8 cellular contexts compared by ENCODE assay signal in the genomic region with DNA sequence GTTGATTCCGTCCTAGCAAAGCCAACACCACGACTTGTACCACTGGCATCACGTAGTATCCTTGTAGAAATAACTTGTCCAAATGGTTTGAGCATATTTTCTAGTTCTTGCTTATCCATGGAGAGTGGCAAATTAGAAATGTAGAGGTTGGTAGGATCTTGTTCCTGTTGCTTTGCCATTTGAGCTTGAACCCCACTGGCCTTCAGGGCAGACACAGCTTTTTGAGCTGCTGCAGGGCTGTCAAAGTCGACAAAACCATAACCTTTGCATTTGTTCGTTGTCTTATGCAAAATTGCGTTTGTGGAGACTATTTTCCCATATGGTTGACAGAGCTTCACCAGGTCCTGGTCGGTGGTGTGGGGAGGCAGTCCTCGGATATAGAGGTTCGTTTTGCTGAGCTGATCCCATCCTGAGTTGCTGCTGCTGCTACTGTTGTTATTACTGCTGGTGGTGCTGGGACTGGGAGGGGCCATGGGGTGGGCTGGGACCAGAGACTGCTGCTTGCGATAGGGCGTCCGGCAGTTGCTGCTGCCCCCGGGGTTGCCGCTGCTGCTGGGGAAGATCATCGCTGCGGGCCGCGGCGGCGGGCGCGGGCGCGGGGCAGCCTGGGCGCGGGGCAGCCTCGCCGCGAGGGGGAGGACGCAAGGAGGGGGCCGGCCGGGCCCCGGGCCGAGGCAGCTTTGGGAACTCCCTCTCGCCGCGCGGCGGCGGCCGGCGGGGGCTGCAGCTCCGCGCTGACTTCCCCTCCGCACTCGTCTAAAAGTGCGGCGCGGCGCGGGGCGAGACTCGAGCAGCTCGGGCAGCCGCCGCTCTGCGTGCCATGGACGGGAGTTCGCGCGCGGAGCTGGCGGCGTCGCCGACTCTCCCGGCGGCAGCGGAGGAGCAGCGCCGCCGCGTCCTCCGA. TPM values are rescaled to one million over a fixed set of nuclear protein-coding genes. Genes with fewer than 3 reads are reported as not detected.
A peak's percentile ranks its signal among the peaks of the same experiment; 100 is the strongest.
DNase-seq lines count a peak whose midpoint lies in the region; ATAC-seq and TF ChIP-seq lines count a peak whose summit lies in the region.
"Not testable (repeated sequence)": the region's sequence is repeated elsewhere in the genome, so short reads cannot be mapped to it uniquely, and the experiment has no call there.

No MANE protein-coding gene starts in this region.

- not testable (repeated sequence) for H3K4me1 Mint-ChIP-seq in activated naive CD8-positive, alpha-beta T cell treated with anti-CD3 and anti-CD28 coated beads for 36 hours
- H3K4me1 Mint-ChIP-seq in natural killer cell treated with Interleukin-12 subunit alpha and Interleukin-12 subunit beta and Interleukin-15 and Interleukin-18, amount 100 ng/mL, for 72 hours (ENCODE audit: low read depth in 2 of 2) = peaks cover 6 to 18% of the 10 kb centered on the region in 2 donors

- peak; percentile 85 for ATAC-seq in gastroesophageal sphincter
- ATAC-seq in natural killer cell treated with Interleukin-12 subunit alpha and Interleukin-12 subunit beta and Interleukin-15 and Interleukin-18, amount 100 ng/mL, for 72 hours = peak; percentile 88 to 91

- not testable (repeated sequence) for H3K36me3 Mint-ChIP-seq in activated naive CD8-positive, alpha-beta T cell treated with anti-CD3 and anti-CD28 coated beads for 36 hours
- H3K36me3 Mint-ChIP-seq in natural killer cell treated with Interleukin-12 subunit alpha and Interleukin-12 subunit beta and Interleukin-15 and Interleukin-18, amount 100 ng/mL, for 72 hours = peaks cover 14% of the 10 kb centered on the region

- not testable (repeated sequence) for H3K9me3 Mint-ChIP-seq in activated naive CD8-positive, alpha-beta T cell treated with anti-CD3 and anti-CD28 coated beads for 36 hours; natural killer cell treated with Interleukin-12 subunit alpha and Interleukin-12 subunit beta and Interleukin-15 and Interleukin-18, amount 100 ng/mL, for 72 hours

- not testable (repeated sequence) for H3K9me2 ChIP-seq in SU-DHL-6 (replicated peaks; ENCODE audit: insufficient read depth, low read length)

- 29 to 65% methylated on average over 3 to 9 of the region's 74 CpGs for WGBS in gastroesophageal sphincter (ENCODE audit: low coverage in 1 of 2), 2 donors

- not testable (repeated sequence) for H3F3A ChIP-seq in SU-DHL-6 (ENCODE audit: insufficient read depth)

- H3K27me3 Mint-ChIP-seq in activated naive CD8-positive, alpha-beta T cell treated with anti-CD3 and anti-CD28 coated beads for 36 hours = peaks cover 44% of the 10 kb centered on the region
- H3K27me3 Mint-ChIP-seq in natural killer cell treated with Interleukin-12 subunit alpha and Interleukin-12 subunit beta and Interleukin-15 and Interleukin-18, amount 100 ng/mL, for 72 hours = peaks cover 9 to 29% of the 10 kb centered on the region in 2 donors

- not testable (repeated sequence) for H3K36me3 ChIP-seq in KMS-11 (ENCODE audit: insufficient read depth); SU-DHL-6 (ENCODE audit: low read length); gastroesophageal sphincter

- H3K9me3 ChIP-seq in SU-DHL-6 (ENCODE audit: insufficient read depth, low read length); gastroesophageal sphincter: not testable (repeated sequence)

- H2AFZ ChIP-seq in KMS-11 (ENCODE audit: low read depth) (peak overlapping the region; percentile 75), SU-DHL-6 (ENCODE audit: low read depth, low read length, severe bottlenecking) (peak overlapping the region; percentile 72)

- H3K4me1 ChIP-seq in KMS-11 (ENCODE audit: low read depth, poor library complexity, severe bottlenecking) = peaks cover 59% of the 10 kb centered on the region
- peaks cover 0 to 13% (median 0%) of the 10 kb centered on the region in 3 donors for H3K4me1 ChIP-seq in gastroesophageal sphincter

- TF ChIP-seq POLR2A in gastroesophageal sphincter (IDR thresholded peaks at IDR 0.05) = not testable (repeated sequence)

- H3K9ac ChIP-seq in KMS-11 (peak overlapping the region; percentile 67), SU-DHL-6 (ENCODE audit: low read length) (peak overlapping the region; percentile 47)

- H4K20me1 ChIP-seq in KMS-11 (ENCODE audit: insufficient read depth); SU-DHL-6 (ENCODE audit: low read depth, low read length): not testable (repeated sequence)

- DNase-seq in GF-D8 (lab: John Stamatoyannopoulos, UW) (peak; percentile 43), H4 (ENCODE audit: low spot score) (peak; percentile 28), substantia nigra (lab: John Stamatoyannopoulos, UW) (peak in 36 of 49 donors; percentile 3 to 46 (median 22))
- DNase-seq in activated naive CD8-positive, alpha-beta T cell treated with anti-CD3 and anti-CD28 coated beads for 36 hours = peak; percentile 41
- peak; percentile 69 for DNase-seq in natural killer cell treated with Interleukin-12 subunit alpha and Interleukin-12 subunit beta and Interleukin-15 and Interleukin-18, amount 100 ng/mL, for 72 hours (ENCODE audit: low spot score)

- H3K4me3 ChIP-seq in KMS-11 (IDR thresholded peaks at IDR 0.05; ENCODE audit: insufficient read depth, low read depth, low read length) = not testable (repeated sequence)
- H3K4me3 ChIP-seq in SU-DHL-6 (ENCODE audit: insufficient read depth, low read length, poor library complexity, severe bottlenecking) = peak overlapping the region; percentile 53
- peak overlapping the region; percentile 37 to 52 for H3K4me3 ChIP-seq in gastroesophageal sphincter

- H3K27ac ChIP-seq in KMS-11 = peak overlapping the region; percentile 61
- H3K27ac ChIP-seq in SU-DHL-6 (ENCODE audit: low read depth, low read length) = peak overlapping the region; percentile 15
- H3K27ac ChIP-seq in gastroesophageal sphincter = peak overlapping the region in 3 of 4 donors; percentile 60 to 72 (median 64)
- peak overlapping the region; percentile 26 for H3K27ac ChIP-seq in substantia nigra (ENCODE audit: low read depth, low read length, poor library complexity, severe bottlenecking)

- not testable (repeated sequence) for H3K27ac Mint-ChIP-seq in activated naive CD8-positive, alpha-beta T cell treated with anti-CD3 and anti-CD28 coated beads for 36 hours; natural killer cell treated with Interleukin-12 subunit alpha and Interleukin-12 subunit beta and Interleukin-15 and Interleukin-18, amount 100 ng/mL, for 72 hours

- H3K27me3 ChIP-seq in KMS-11 (ENCODE audit: insufficient read depth, low read depth); SU-DHL-6 (ENCODE audit: low read length): not testable (repeated sequence)
- peaks cover 28% of the 10 kb centered on the region for H3K27me3 ChIP-seq in gastroesophageal sphincter

- TF ChIP-seq CTCF in KMS-11 (conservative IDR thresholded peaks at IDR 0.05; ENCODE audit: low read depth, low read length); SU-DHL-6 (IDR thresholded peaks at IDR 0.05; ENCODE audit: insufficient read depth, low read length, poor library complexity, severe bottlenecking): not testable (repeated sequence)
- peak in 3 of 4 experiments; percentile 15 to 33 (median 21) for TF ChIP-seq CTCF in gastroesophageal sphincter (IDR thresholded peaks at IDR 0.05)

- TF ChIP-seq EP300 in gastroesophageal sphincter (IDR thresholded peaks at IDR 0.05) = not testable (repeated sequence)

- H3K79me2 ChIP-seq in KMS-11 (ENCODE audit: insufficient read depth, low read depth); SU-DHL-6 (ENCODE audit: insufficient read depth, low read length): not testable (repeated sequence)

- H3K4me2 ChIP-seq in KMS-11 (peak overlapping the region; percentile 67), SU-DHL-6 (ENCODE audit: low read depth, low read length, poor library complexity, severe bottlenecking) (peak overlapping the region; percentile 76)

- peak overlapping the region; percentile 55 for H3K4me3 Mint-ChIP-seq in activated naive CD8-positive, alpha-beta T cell treated with anti-CD3 and anti-CD28 coated beads for 36 hours
- peak overlapping the region; percentile 55 for H3K4me3 Mint-ChIP-seq in natural killer cell treated with Interleukin-12 subunit alpha and Interleukin-12 subunit beta and Interleukin-15 and Interleukin-18, amount 100 ng/mL, for 72 hours

RNA-seq across cellular contexts. Expression of gene IRAK3, which starts 46.0 kb away (rescaled TPM):
- 0.02 TPM in 1 of 2 replicates, not detected in the other for total RNA-seq in H4 (2014; rRNA removed; shearing (Covaris generic))
- under 1 TPM; 0.30 to 0.33 TPM for total RNA-seq in activated naive CD8-positive, alpha-beta T cell treated with anti-CD3 and anti-CD28 coated beads for 36 hours
- 10 to 100 TPM in 3 of 4 donors, 1 to 10 TPM in 1; 7.8 to 18.7 (median 14.8) TPM for total RNA-seq in gastroesophageal sphincter
- 10 to 100 TPM; 18.8 to 21.7 TPM for total RNA-seq in natural killer cell treated with Interleukin-12 subunit alpha and Interleukin-12 subunit beta and Interleukin-15 and Interleukin-18, amount 100 ng/mL, for 72 hours
